Comparison of ENCODE assay signal across 17 cellular contexts in genomic region chr2:16026816-16027501, GRCh38.
DNase-seq lines count a peak whose midpoint lies in the region; FAIRE-seq and TF ChIP-seq lines count a peak whose summit lies in the region.
"Had no signal": no experiment of that assay in that cellular context is flagged by ENCODE, and none has a peak within 500 bp of the region (broad histone marks: within the 10 kb centered on the region; RNA-seq: fewer than 3 reads in every experiment).

No MANE protein-coding gene starts in this region.

- H4K91ac ChIP-seq in H1 (replicated peaks; ENCODE audit: insufficient read length, low read length) (no peak overlapping the region), trophoblast cell (ENCODE audit: low read depth, low read length) (no peak overlapping the region)

- H3K27me3 ChIP-seq in H1 (replicated peaks in 1 of 4; ENCODE audit: control insufficient read depth in 3 of 4, extremely low read depth in 1 of 4, insufficient read depth in 3 of 4, low read length in 3 of 4) (no peaks in the 10 kb centered on the region), trophoblast cell (ENCODE audit: insufficient read depth, low read length) (no peaks in the 10 kb centered on the region), HAP-1 (ENCODE audit: low read depth) (peaks cover 7% of the 10 kb centered on the region)
- H3K27me3 ChIP-seq: BLaER1 had no signal

- no peak overlapping the region for H4K5ac ChIP-seq in H1 (ENCODE audit: insufficient read length, low read depth, low read length)

- H2BK120ac ChIP-seq in H1 (replicated peaks; ENCODE audit: low read depth, low read length) (no peak overlapping the region), trophoblast cell (ENCODE audit: insufficient read depth, low read length, poor library complexity) (no peak overlapping the region)

- H2BK5ac ChIP-seq in H1 (ENCODE audit: low read depth, low read length) (no peak overlapping the region), trophoblast cell (ENCODE audit: low read depth, low read length, poor library complexity) (no peak overlapping the region)

- H3K79me1 ChIP-seq in H1 (ENCODE audit: low read depth, low read length): no peaks in the 10 kb centered on the region
- H3K79me1 ChIP-seq in trophoblast cell (ENCODE audit: low read length): no peaks in the 10 kb centered on the region

- H4K8ac ChIP-seq in H1 (ENCODE audit: extremely low read depth, insufficient read depth, low read length): no peak overlapping the region
- H4K8ac ChIP-seq in trophoblast cell (ENCODE audit: low read depth, low read length): no peak overlapping the region

- H2AK5ac ChIP-seq in H1 (ENCODE audit: low read depth, low read length) (no peak overlapping the region), trophoblast cell (ENCODE audit: low read length) (no peak overlapping the region)

- H2AFZ ChIP-seq in H1 (ENCODE audit: low read length): no peak overlapping the region
- H2AFZ ChIP-seq in trophoblast cell (ENCODE audit: insufficient read depth, low read length, poor library complexity): no peak overlapping the region

- H2BK20ac ChIP-seq in H1 (ENCODE audit: low read length): 0 out of 2 replicates have a peak overlapping the region, but pooled peaks have one; percentile 3

- H3K79me2 ChIP-seq in H1 (ENCODE audit: control insufficient read depth in 1 of 2, insufficient read depth in 2 of 2, low read length in 2 of 2): no peaks in the 10 kb centered on the region
- no peaks in the 10 kb centered on the region for H3K79me2 ChIP-seq in trophoblast cell (ENCODE audit: control insufficient read depth, insufficient read depth, low read length, poor library complexity)

- TF ChIP-seq CTCF in H1 (IDR thresholded peaks at IDR 0.05; ENCODE audit: control extremely low read depth in 1 of 3, insufficient read depth in 1 of 3, low read depth in 1 of 3, low read length in 3 of 3): no peak

- no peaks in the 10 kb centered on the region for H3K36me3 ChIP-seq in H1 (ENCODE audit: control insufficient read depth in 2 of 4, insufficient read depth in 4 of 4, low read length in 3 of 4)
- no peaks in the 10 kb centered on the region for H3K36me3 ChIP-seq in trophoblast cell (ENCODE audit: control insufficient read depth in 1 of 2, insufficient read depth in 2 of 2, low read length in 2 of 2)
- H3K36me3 ChIP-seq in HAP-1 (replicated peaks): no peaks in the 10 kb centered on the region
- H3K36me3 ChIP-seq: BLaER1 had no signal

- no peak for TF ChIP-seq RAD21 in H1 (IDR thresholded peaks at IDR 0.05 in 1 of 2, conservative IDR thresholded peaks at IDR 0.05 in 1 of 2; ENCODE audit: low read depth in 2 of 2, low read length in 2 of 2)

- no peak overlapping the region for H3K23ac ChIP-seq in H1 (ENCODE audit: insufficient read length)
- no peak overlapping the region for H3K23ac ChIP-seq in trophoblast cell (ENCODE audit: low read length)

- CTCF ChIA-PET in H1 (lab: Charles Lee; ENCODE audit: partially characterized antibody): interaction anchor here (0.6 to 15.6 kb wide), 5 partner anchors 6 to 67 kb away, joined by 3 to 120 read pairs (median 4); no protein-coding TSS in a partner anchor

- in situ Hi-C loops in HAP-1 (cut with MboI; ENCODE audit: low sequenced_read_pairs): no loop called here

- POLR2A ChIA-PET in H1 (lab: Charles Lee; ENCODE audit: partially characterized antibody): interaction anchor here (1.4 kb wide), 1 partner anchor 99 kb away, joined by 4 read pairs; no protein-coding TSS in a partner anchor

- H3K23me2 ChIP-seq in H1 (ENCODE audit: low read depth, low read length): no peaks in the 10 kb centered on the region

- DNase-seq in NCI-H748 (lab: John Stamatoyannopoulos, UW; ENCODE audit: unreplicated experiment): peak; percentile 13
- DNase-seq in NCI-H748 treated with DMSO at 0.1 percent for 48 hours (lab: John Stamatoyannopoulos, UW): no peak
- DNase-seq in RPMI8226: peak; percentile 66
- no peak for DNase-seq in H1 (ENCODE audit: low read depth in 1 of 2, low spot score in 2 of 2)
- DNase-seq in trophoblast cell: peak in 1 of 2 donors; percentile 45
- no peak for DNase-seq in activated T-cell treated with anti-CD3 and anti-CD28 coated beads, Interleukin-2, amount 50 U/mL, for 1 hour
- DNase-seq in HAP-1 (ENCODE audit: low spot score in 2 of 2): no peak
- no peak for DNase-seq in activated gamma-delta T cell treated with Interleukin-2 at 50 U/mL for 16 hours
- DNase-seq: AML-193; CD4-positive, alpha-beta memory T cell; DMS79 treated with DMSO at 0.1 percent for 48 hours; GF-D8; HCEC 1CT had no signal

- H3K4ac ChIP-seq in H1 (replicated peaks; ENCODE audit: insufficient read length, low read depth, low read length) (no peak overlapping the region), trophoblast cell (ENCODE audit: low read depth, low read length) (no peak overlapping the region)

- H3K27ac ChIP-seq in H1 (ENCODE audit: low read depth, low read length) (no peak overlapping the region), trophoblast cell (ENCODE audit: low read depth, low read length) (no peak overlapping the region)
- H3K27ac ChIP-seq: 22Rv1, A549, BLaER1, HL-60 had no signal

- no peak overlapping the region for H4K12ac ChIP-seq in trophoblast cell (ENCODE audit: low read depth, low read length)

- H3K4me2 ChIP-seq in H1 (ENCODE audit: insufficient read depth in 1 of 2, low read depth in 2 of 2, low read length in 2 of 2) (no peak overlapping the region), trophoblast cell (ENCODE audit: low read length) (no peak overlapping the region)
- H3K4me2 ChIP-seq: A549, BLaER1 had no signal

- no peak for TF ChIP-seq POLR2A in H1 (IDR thresholded peaks at IDR 0.05; ENCODE audit: control extremely low read depth in 1 of 2, low read depth in 2 of 2, low read length in 2 of 2)

- no peaks in the 10 kb centered on the region for H4K20me1 ChIP-seq in H1 (replicated peaks in 1 of 2; ENCODE audit: control insufficient read depth in 1 of 2, insufficient read depth in 2 of 2, low read length in 2 of 2)
- H4K20me1 ChIP-seq: BLaER1 had no signal

- H3K56ac ChIP-seq in H1 (replicated peaks; ENCODE audit: insufficient read length, low read depth, low read length): no peak overlapping the region

- H3K14ac ChIP-seq in H1 (ENCODE audit: insufficient read length) (no peak overlapping the region), trophoblast cell (ENCODE audit: low read length) (no peak overlapping the region)

- FAIRE-seq in H1 (lab: Jason Lieb, UNC): no peak
- FAIRE-seq: A549 had no signal

- no peak overlapping the region; the same call in 1 of the 2 replicates for H2BK12ac ChIP-seq in H1 (ENCODE audit: low read depth, low read length)
- peak overlapping the region; percentile 79 for H2BK12ac ChIP-seq in trophoblast cell (ENCODE audit: low read length)

- H3K9me3 ChIP-seq in H1 (ENCODE audit: insufficient read depth in 2 of 2, low read depth in 1 of 2, low read length in 1 of 2): no peaks in the 10 kb centered on the region
- no peaks in the 10 kb centered on the region for H3K9me3 ChIP-seq in trophoblast cell (ENCODE audit: insufficient read depth, low read depth, low read length)
- H3K9me3 ChIP-seq in HAP-1: no peaks in the 10 kb centered on the region
- H3K9me3 ChIP-seq: A549, BLaER1 had no signal

- H3K4me1 ChIP-seq in H1 (replicated peaks in 1 of 4; ENCODE audit: control insufficient read depth in 3 of 4, insufficient read depth in 4 of 4, low read length in 3 of 4) (peaks cover 4 to 8% (median 5%) of the 10 kb centered on the region in 4 experiments; a peak in 6 of 7 replicates), trophoblast cell (ENCODE audit: control insufficient read depth in 1 of 2, insufficient read depth in 2 of 2, low read length in 2 of 2) (peaks cover 3 to 7% of the 10 kb centered on the region in 2 experiments), HAP-1 (no peaks in the 10 kb centered on the region)
- H3K4me1 ChIP-seq: A549, BLaER1 had no signal

- 83% methylated on average over 8 of the region's 8 CpGs; no CpG with 5 or more reads in 1 of the 2 experiments for WGBS in H1 (ENCODE audit: extremely low coverage in 1 of 2, insufficient coverage in 1 of 2, insufficient read length in 1 of 2, insufficient replicate concordance in 2 of 2, low coverage in 1 of 2, low lambda C conversion rate in 2 of 2, missing lambda C conversion rate in 1 of 2), 2 experiments
- no CpG with 5 or more reads among the region's 8 CpGs for WGBS in trophoblast cell (ENCODE audit: extremely low coverage, insufficient coverage, insufficient read length)

- no peak overlapping the region for H2BK15ac ChIP-seq in H1 (ENCODE audit: low read length)

- no peak overlapping the region for H3K4me3 ChIP-seq in H1 (ENCODE audit: extremely low read depth in 1 of 4, insufficient read depth in 2 of 4, low read depth in 3 of 4, low read length in 4 of 4)
- no peak overlapping the region for H3K4me3 ChIP-seq in trophoblast cell (ENCODE audit: low read depth, low read length)
- no peak overlapping the region for H3K4me3 ChIP-seq in HAP-1
- H3K4me3 ChIP-seq: A549, BLaER1 had no signal

- H3K18ac ChIP-seq in H1 (ENCODE audit: extremely low read depth, low read length) (no peak overlapping the region), trophoblast cell (ENCODE audit: low read length) (no peak overlapping the region)

- no peak overlapping the region for H3K9ac ChIP-seq in H1 (replicated peaks in 1 of 4; ENCODE audit: extremely low read depth in 1 of 4, low read depth in 3 of 4, low read length in 3 of 4)
- no peak overlapping the region for H3K9ac ChIP-seq in trophoblast cell (ENCODE audit: low read length)
- H3K9ac ChIP-seq: BLaER1 had no signal

- TF ChIP-seq EP300 in H1 (IDR thresholded peaks at IDR 0.05; ENCODE audit: borderline replicate concordance in 1 of 2, low read depth in 2 of 2, low read length in 2 of 2): no peak

TF ChIP-seq in H1, 55 proteins besides CTCF, POLR2A, EP300 and RAD21:
- TF ChIP-seq CREB1 (IDR thresholded peaks at IDR 0.05): no peak
- TF ChIP-seq KDM1A (IDR thresholded peaks at IDR 0.05; ENCODE audit: borderline replicate concordance, low read length): peak; percentile 44; the same call in 1 of the 2 replicates
- TF ChIP-seq CTBP2 (IDR thresholded peaks at IDR 0.05; ENCODE audit: borderline replicate concordance, insufficient read depth, insufficient read length, low read length): no peak

Comparison
In these comparisons a context has a peak if more than half of its experiments do, and no peak if none do; other contexts are left out.
1. DNase-seq: peak in NCI-H748 (single experiment) and RPMI8226 (single experiment); none in NCI-H748 treated with DMSO at 0.1 percent for 48 hours (single experiment), H1 (0 of 2), activated T-cell treated with anti-CD3 and anti-CD28 coated beads, Interleukin-2, amount 50 U/mL, for 1 hour (single experiment), HAP-1 (0 of 2) and activated gamma-delta T cell treated with Interleukin-2 at 50 U/mL for 16 hours (single experiment).